3 cellular contexts compared by ENCODE assay signal in the genomic region with DNA sequence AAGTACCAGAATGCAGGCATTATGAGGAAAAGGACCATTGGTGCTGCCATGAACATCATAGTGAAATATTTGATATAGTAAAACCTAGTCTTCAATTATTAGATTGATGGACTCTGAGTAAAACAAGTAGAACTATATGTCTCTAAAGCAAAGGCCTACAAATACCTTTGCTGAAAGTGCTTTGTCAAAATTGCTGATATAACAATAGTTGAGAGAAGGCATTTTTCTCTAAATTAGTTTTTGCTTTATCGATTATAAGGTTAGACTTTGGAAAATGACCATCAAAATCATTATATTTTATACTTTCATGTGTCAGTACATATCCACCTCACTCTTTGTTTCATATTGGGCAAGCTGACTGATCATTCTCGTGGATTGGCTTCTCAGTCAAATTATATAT.
TF ChIP-seq lines count a peak whose summit lies in the region.

No MANE protein-coding gene starts in this region.

TF ChIP-seq in A549, 52 proteins besides CTCF, POLR2A, EP300 and RAD21 (continued from another document):
- TF ChIP-seq KDM5A (IDR thresholded peaks at IDR 0.05) = no peak

TF ChIP-seq in IMR-90, 13 proteins besides CTCF, POLR2A, EP300 and RAD21:
- no peak for TF ChIP-seq ELK1 (IDR thresholded peaks at IDR 0.05; ENCODE audit: borderline replicate concordance, low read depth, low read length)
- 0 out of 2 replicates have a peak, but pooled peaks have one; percentile 10 for TF ChIP-seq MAFK (IDR thresholded peaks at IDR 0.05; ENCODE audit: low read depth, low read length)

TF ChIP-seq in neural cell, 6 proteins besides CTCF, POLR2A, EP300 and RAD21 (continued from another document):
- no peak for TF ChIP-seq SMC3 (conservative IDR thresholded peaks at IDR 0.05; ENCODE audit: poor library complexity)
- TF ChIP-seq REST (IDR thresholded peaks at IDR 0.05; ENCODE audit: borderline replicate concordance) = no peak
